1 cellular context compared by ENCODE assay signal in genomic region chr2:166147883-166148282, GRCh38.
A peak's percentile ranks its signal among the peaks of the same experiment; 100 is the strongest.
TF ChIP-seq lines count a peak whose summit lies in the region.

No MANE protein-coding gene starts in this region.

TF ChIP-seq in HepG2, 621 proteins besides CTCF, POLR2A, EP300 and RAD21 (continued from another document and continues in another):
- TF ChIP-seq, protein P1, sequence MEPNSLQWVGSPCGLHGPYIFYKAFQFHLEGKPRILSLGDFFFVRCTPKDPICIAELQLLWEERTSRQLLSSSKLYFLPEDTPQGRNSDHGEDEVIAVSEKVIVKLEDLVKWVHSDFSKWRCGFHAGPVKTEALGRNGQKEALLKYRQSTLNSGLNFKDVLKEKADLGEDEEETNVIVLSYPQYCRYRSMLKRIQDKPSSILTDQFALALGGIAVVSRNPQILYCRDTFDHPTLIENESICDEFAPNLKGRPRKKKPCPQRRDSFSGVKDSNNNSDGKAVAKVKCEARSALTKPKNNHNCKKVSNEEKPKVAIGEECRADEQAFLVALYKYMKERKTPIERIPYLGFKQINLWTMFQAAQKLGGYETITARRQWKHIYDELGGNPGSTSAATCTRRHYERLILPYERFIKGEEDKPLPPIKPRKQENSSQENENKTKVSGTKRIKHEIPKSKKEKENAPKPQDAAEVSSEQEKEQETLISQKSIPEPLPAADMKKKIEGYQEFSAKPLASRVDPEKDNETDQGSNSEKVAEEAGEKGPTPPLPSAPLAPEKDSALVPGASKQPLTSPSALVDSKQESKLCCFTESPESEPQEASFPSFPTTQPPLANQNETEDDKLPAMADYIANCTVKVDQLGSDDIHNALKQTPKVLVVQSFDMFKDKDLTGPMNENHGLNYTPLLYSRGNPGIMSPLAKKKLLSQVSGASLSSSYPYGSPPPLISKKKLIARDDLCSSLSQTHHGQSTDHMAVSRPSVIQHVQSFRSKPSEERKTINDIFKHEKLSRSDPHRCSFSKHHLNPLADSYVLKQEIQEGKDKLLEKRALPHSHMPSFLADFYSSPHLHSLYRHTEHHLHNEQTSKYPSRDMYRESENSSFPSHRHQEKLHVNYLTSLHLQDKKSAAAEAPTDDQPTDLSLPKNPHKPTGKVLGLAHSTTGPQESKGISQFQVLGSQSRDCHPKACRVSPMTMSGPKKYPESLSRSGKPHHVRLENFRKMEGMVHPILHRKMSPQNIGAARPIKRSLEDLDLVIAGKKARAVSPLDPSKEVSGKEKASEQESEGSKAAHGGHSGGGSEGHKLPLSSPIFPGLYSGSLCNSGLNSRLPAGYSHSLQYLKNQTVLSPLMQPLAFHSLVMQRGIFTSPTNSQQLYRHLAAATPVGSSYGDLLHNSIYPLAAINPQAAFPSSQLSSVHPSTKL (CRISPR knock-in tag; IDR thresholded peaks at IDR 0.05) = peak; percentile 59
- no peak for TF ChIP-seq FOXO1 (CRISPR knock-in tag; IDR thresholded peaks at IDR 0.05)
- TF ChIP-seq TOPORS (CRISPR knock-in tag; IDR thresholded peaks at IDR 0.05) = no peak
- no peak for TF ChIP-seq ZZZ3 (CRISPR knock-in tag; IDR thresholded peaks at IDR 0.05; ENCODE audit: borderline replicate concordance)
- no peak for TF ChIP-seq TRIM24 (CRISPR knock-in tag; IDR thresholded peaks at IDR 0.05)
- no peak for TF ChIP-seq ZNF724P (CRISPR knock-in tag; IDR thresholded peaks at IDR 0.05; ENCODE audit: borderline replicate concordance)
- TF ChIP-seq, protein P2, sequence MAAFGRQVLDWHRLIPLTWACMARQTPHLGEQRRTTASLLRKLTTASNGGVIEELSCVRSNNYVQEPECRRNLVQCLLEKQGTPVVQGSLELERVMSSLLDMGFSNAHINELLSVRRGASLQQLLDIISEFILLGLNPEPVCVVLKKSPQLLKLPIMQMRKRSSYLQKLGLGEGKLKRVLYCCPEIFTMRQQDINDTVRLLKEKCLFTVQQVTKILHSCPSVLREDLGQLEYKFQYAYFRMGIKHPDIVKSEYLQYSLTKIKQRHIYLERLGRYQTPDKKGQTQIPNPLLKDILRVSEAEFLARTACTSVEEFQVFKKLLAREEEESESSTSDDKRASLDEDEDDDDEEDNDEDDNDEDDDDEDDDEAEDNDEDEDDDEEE (CRISPR knock-in tag; IDR thresholded peaks at IDR 0.05) = no peak
- no peak for TF ChIP-seq PHF8 (CRISPR knock-in tag; IDR thresholded peaks at IDR 0.05)
- TF ChIP-seq MYPOP (CRISPR knock-in tag; IDR thresholded peaks at IDR 0.05) = no peak
- no peak for TF ChIP-seq ZNF207 (IDR thresholded peaks at IDR 0.05; ENCODE audit: borderline replicate concordance)
- TF ChIP-seq SIX1 (CRISPR knock-in tag; IDR thresholded peaks at IDR 0.05; ENCODE audit: borderline replicate concordance) = 0 out of 2 replicates have a peak, but pooled peaks have one; percentile 16
- no peak for TF ChIP-seq ZMAT3 (CRISPR knock-in tag; conservative IDR thresholded peaks at IDR 0.05)
- peak; percentile 60; the same call in 1 of the 2 replicates for TF ChIP-seq MXD4 (CRISPR knock-in tag; IDR thresholded peaks at IDR 0.05)
- TF ChIP-seq SAFB2 (CRISPR knock-in tag; IDR thresholded peaks at IDR 0.05; ENCODE audit: borderline replicate concordance, low read depth) = no peak
- TF ChIP-seq ARHGAP35 (CRISPR knock-in tag; IDR thresholded peaks at IDR 0.05; ENCODE audit: borderline replicate concordance) = no peak
- TF ChIP-seq ZFYVE20 (CRISPR knock-in tag; IDR thresholded peaks at IDR 0.05; ENCODE audit: borderline replicate concordance, low read depth) = no peak
- TF ChIP-seq ZNF431 (CRISPR knock-in tag; IDR thresholded peaks at IDR 0.05; ENCODE audit: borderline replicate concordance, low read depth) = no peak
- TF ChIP-seq SP5 (CRISPR knock-in tag; IDR thresholded peaks at IDR 0.05; ENCODE audit: borderline replicate concordance, low read depth) = no peak
- no peak for TF ChIP-seq KAT7 (CRISPR knock-in tag; IDR thresholded peaks at IDR 0.05; ENCODE audit: borderline replicate concordance)
- TF ChIP-seq HDAC2 (CRISPR knock-in tag; IDR thresholded peaks at IDR 0.05) = peak; percentile 76
- no peak for TF ChIP-seq NFE2L2 (IDR thresholded peaks at IDR 0.05; ENCODE audit: low read length)
- no peak for TF ChIP-seq SIN3B (IDR thresholded peaks at IDR 0.05; ENCODE audit: low read length)
- TF ChIP-seq PLRG1 (conservative IDR thresholded peaks at IDR 0.05) = no peak
- TF ChIP-seq EHMT2 (IDR thresholded peaks at IDR 0.05; ENCODE audit: borderline replicate concordance, low read depth, low read length) = peak; percentile 88
- no peak for TF ChIP-seq JDP2 (CRISPR knock-in tag; IDR thresholded peaks at IDR 0.05; ENCODE audit: borderline replicate concordance)
- no peak for TF ChIP-seq ATF7-NPFF (CRISPR knock-in tag; IDR thresholded peaks at IDR 0.05; ENCODE audit: low read depth)
- TF ChIP-seq TEAD2 (CRISPR knock-in tag; IDR thresholded peaks at IDR 0.05) = no peak
- 0 out of 2 replicates have a peak, but pooled peaks have one; percentile 69 for TF ChIP-seq FOXO4 (CRISPR knock-in tag; conservative IDR thresholded peaks at IDR 0.05)
- no peak for TF ChIP-seq ZNF3 (CRISPR knock-in tag; IDR thresholded peaks at IDR 0.05)
- TF ChIP-seq CEBPG (CRISPR knock-in tag; IDR thresholded peaks at IDR 0.05) = peak; percentile 35; the same call in 1 of the 2 replicates
- no peak for TF ChIP-seq ZNF256 (CRISPR knock-in tag; conservative IDR thresholded peaks at IDR 0.05)
- TF ChIP-seq NFATC3 (CRISPR knock-in tag; IDR thresholded peaks at IDR 0.05) = no peak
- 0 out of 2 replicates have a peak, but pooled peaks have one; percentile 35 for TF ChIP-seq ZNF317 (CRISPR knock-in tag; IDR thresholded peaks at IDR 0.05)
- TF ChIP-seq ZNF30 (CRISPR knock-in tag; IDR thresholded peaks at IDR 0.05) = no peak
- TF ChIP-seq, protein P3, sequence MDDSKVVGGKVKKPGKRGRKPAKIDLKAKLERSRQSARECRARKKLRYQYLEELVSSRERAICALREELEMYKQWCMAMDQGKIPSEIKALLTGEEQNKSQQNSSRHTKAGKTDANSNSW (CRISPR knock-in tag; IDR thresholded peaks at IDR 0.05; ENCODE audit: borderline replicate concordance) = no peak
- no peak for TF ChIP-seq ZNF558 (CRISPR knock-in tag; IDR thresholded peaks at IDR 0.05; ENCODE audit: borderline replicate concordance)
- TF ChIP-seq GATAD2A (CRISPR knock-in tag; IDR thresholded peaks at IDR 0.05) = 0 out of 2 replicates have a peak, but pooled peaks have one; percentile 17
- TF ChIP-seq KLF16 (CRISPR knock-in tag; IDR thresholded peaks at IDR 0.05) = peak in 1 of 2 experiments; percentile 43; a peak in 1 of 4 replicates
- TF ChIP-seq, protein P4, sequence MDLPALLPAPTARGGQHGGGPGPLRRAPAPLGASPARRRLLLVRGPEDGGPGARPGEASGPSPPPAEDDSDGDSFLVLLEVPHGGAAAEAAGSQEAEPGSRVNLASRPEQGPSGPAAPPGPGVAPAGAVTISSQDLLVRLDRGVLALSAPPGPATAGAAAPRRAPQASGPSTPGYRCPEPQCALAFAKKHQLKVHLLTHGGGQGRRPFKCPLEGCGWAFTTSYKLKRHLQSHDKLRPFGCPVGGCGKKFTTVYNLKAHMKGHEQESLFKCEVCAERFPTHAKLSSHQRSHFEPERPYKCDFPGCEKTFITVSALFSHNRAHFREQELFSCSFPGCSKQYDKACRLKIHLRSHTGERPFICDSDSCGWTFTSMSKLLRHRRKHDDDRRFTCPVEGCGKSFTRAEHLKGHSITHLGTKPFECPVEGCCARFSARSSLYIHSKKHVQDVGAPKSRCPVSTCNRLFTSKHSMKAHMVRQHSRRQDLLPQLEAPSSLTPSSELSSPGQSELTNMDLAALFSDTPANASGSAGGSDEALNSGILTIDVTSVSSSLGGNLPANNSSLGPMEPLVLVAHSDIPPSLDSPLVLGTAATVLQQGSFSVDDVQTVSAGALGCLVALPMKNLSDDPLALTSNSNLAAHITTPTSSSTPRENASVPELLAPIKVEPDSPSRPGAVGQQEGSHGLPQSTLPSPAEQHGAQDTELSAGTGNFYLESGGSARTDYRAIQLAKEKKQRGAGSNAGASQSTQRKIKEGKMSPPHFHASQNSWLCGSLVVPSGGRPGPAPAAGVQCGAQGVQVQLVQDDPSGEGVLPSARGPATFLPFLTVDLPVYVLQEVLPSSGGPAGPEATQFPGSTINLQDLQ (CRISPR knock-in tag; IDR thresholded peaks at IDR 0.05) = no peak
- TF ChIP-seq, protein P5, sequence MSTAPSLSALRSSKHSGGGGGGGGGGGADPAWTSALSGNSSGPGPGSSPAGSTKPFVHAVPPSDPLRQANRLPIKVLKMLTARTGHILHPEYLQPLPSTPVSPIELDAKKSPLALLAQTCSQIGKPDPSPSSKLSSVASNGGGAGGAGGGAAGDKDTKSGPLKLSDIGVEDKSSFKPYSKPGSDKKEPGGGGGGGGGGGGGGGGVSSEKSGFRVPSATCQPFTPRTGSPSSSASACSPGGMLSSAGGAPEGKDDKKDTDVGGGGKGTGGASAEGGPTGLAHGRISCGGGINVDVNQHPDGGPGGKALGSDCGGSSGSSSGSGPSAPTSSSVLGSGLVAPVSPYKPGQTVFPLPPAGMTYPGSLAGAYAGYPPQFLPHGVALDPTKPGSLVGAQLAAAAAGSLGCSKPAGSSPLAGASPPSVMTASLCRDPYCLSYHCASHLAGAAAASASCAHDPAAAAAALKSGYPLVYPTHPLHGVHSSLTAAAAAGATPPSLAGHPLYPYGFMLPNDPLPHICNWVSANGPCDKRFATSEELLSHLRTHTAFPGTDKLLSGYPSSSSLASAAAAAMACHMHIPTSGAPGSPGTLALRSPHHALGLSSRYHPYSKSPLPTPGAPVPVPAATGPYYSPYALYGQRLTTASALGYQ (CRISPR knock-in tag; IDR thresholded peaks at IDR 0.05) = no peak
- TF ChIP-seq ERF (CRISPR knock-in tag; IDR thresholded peaks at IDR 0.05) = peak; percentile 76
- TF ChIP-seq ZNF232 (CRISPR knock-in tag; IDR thresholded peaks at IDR 0.05; ENCODE audit: borderline replicate concordance) = no peak
- no peak for TF ChIP-seq MTF1 (CRISPR knock-in tag; IDR thresholded peaks at IDR 0.05)
- no peak for TF ChIP-seq AHR (CRISPR knock-in tag; IDR thresholded peaks at IDR 0.05)
- TF ChIP-seq SNAI1 (CRISPR knock-in tag; IDR thresholded peaks at IDR 0.05; ENCODE audit: borderline replicate concordance) = no peak
- TF ChIP-seq GABPA (IDR thresholded peaks at IDR 0.05; ENCODE audit: low read depth, low read length) = no peak
- TF ChIP-seq GABPA (CRISPR knock-in tag; IDR thresholded peaks at IDR 0.05; ENCODE audit: low read depth) = no peak
- TF ChIP-seq, protein P6, sequence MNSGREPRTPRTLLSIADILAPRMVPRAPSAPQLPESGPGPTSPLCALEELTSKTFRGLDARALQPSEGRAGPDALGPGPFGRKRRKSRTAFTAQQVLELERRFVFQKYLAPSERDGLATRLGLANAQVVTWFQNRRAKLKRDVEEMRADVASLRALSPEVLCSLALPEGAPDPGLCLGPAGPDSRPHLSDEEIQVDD (CRISPR knock-in tag; IDR thresholded peaks at IDR 0.05; ENCODE audit: borderline replicate concordance) = no peak
- peak; percentile 62; the same call in 1 of the 2 replicates for TF ChIP-seq MED1 (CRISPR knock-in tag; IDR thresholded peaks at IDR 0.05)
- TF ChIP-seq, protein P7, sequence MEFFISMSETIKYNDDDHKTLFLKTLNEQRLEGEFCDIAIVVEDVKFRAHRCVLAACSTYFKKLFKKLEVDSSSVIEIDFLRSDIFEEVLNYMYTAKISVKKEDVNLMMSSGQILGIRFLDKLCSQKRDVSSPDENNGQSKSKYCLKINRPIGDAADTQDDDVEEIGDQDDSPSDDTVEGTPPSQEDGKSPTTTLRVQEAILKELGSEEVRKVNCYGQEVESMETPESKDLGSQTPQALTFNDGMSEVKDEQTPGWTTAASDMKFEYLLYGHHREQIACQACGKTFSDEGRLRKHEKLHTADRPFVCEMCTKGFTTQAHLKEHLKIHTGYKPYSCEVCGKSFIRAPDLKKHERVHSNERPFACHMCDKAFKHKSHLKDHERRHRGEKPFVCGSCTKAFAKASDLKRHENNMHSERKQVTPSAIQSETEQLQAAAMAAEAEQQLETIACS (CRISPR knock-in tag; IDR thresholded peaks at IDR 0.05) = no peak
- no peak for TF ChIP-seq KDM5A (IDR thresholded peaks at IDR 0.05; ENCODE audit: borderline replicate concordance, low read length)
- no peak for TF ChIP-seq ARNTL (CRISPR knock-in tag; IDR thresholded peaks at IDR 0.05)
- TF ChIP-seq ZNF343 (CRISPR knock-in tag; IDR thresholded peaks at IDR 0.05) = no peak
- 0 out of 2 replicates have a peak, but pooled peaks have one; percentile 23 for TF ChIP-seq FOXA3 (CRISPR knock-in tag; IDR thresholded peaks at IDR 0.05)
- TF ChIP-seq MXD1 (CRISPR knock-in tag; IDR thresholded peaks at IDR 0.05) = no peak
- peak; percentile 77; the same call in 1 of the 2 replicates for TF ChIP-seq ZSCAN9 (CRISPR knock-in tag; IDR thresholded peaks at IDR 0.05; ENCODE audit: borderline replicate concordance)
- peak; percentile 24; the same call in 1 of the 2 replicates for TF ChIP-seq TCF7 (IDR thresholded peaks at IDR 0.05; ENCODE audit: low read depth)
- peak; percentile 66; the same call in 1 of the 2 replicates for TF ChIP-seq RXRB (CRISPR knock-in tag; IDR thresholded peaks at IDR 0.05; ENCODE audit: borderline replicate concordance)
